In genomic region chr3:107604057-107604802, GRCh38 we compare ENCODE assay signal across 19 cellular contexts.
DNase-seq lines count a peak whose midpoint lies in the region; ATAC-seq, FAIRE-seq and TF ChIP-seq lines count a peak whose summit lies in the region.
"Had no signal": no experiment of that assay in that cellular context is flagged by ENCODE, and none has a peak within 500 bp of the region (broad histone marks: within the 10 kb centered on the region; RNA-seq: fewer than 3 reads in every experiment).

No MANE protein-coding gene starts in this region.

- FAIRE-seq in GM12892 (lab: Jason Lieb, UNC): peak; percentile 58
- FAIRE-seq in HTR-8/SVneo (lab: Jason Lieb, UNC): no peak

- H3K36me3 ChIP-seq in gastrocnemius medialis: no peaks in the 10 kb centered on the region
- H3K36me3 ChIP-seq: adrenal gland, transverse colon had no signal

- H3K27me3 ChIP-seq in gastrocnemius medialis: no peaks in the 10 kb centered on the region
- H3K27me3 ChIP-seq: adrenal gland, SJSA1, transverse colon had no signal

- in situ Hi-C loops in gastrocnemius medialis (cut with MboI; ENCODE audit: low sequenced_read_pairs in 4 of 4): no loop called here

- peaks cover 24 to 25% of the 10 kb centered on the region in 2 donors for H3K4me1 ChIP-seq in gastrocnemius medialis

- H3K4me3 Mint-ChIP-seq in activated T-helper 1 cell treated with anti-CD3 and anti-CD28 coated beads, Interleukin-12 subunit alpha, Interleukin-12 subunit beta, Interleukin-2, Interleukin-4 antibody, amounts not matched to agents 30 ng/mL and 10 ng/mL and 1 ng/mL, durations not matched to agents 14 hours and 24 hours and 36 hours: no peak overlapping the region
- H3K4me3 Mint-ChIP-seq: IgD-negative memory B cell, neural crest cell had no signal

- no peak overlapping the region for H3K27ac Mint-ChIP-seq in activated T-helper 1 cell treated with anti-CD3 and anti-CD28 coated beads, Interleukin-12 subunit alpha, Interleukin-12 subunit beta, Interleukin-2, Interleukin-4 antibody, amounts not matched to agents 30 ng/mL and 10 ng/mL and 1 ng/mL, durations not matched to agents 14 hours and 24 hours and 36 hours
- H3K27ac Mint-ChIP-seq: IgD-negative memory B cell had no signal

- TF ChIP-seq CTCF in foreskin fibroblast (IDR thresholded peaks at IDR 0.05; ENCODE audit: low read depth, low read length) (no peak), gastrocnemius medialis (IDR thresholded peaks at IDR 0.05 in 4 of 5, conservative IDR thresholded peaks at IDR 0.05 in 1 of 5) (no peak)

- H3K36me3 Mint-ChIP-seq in activated T-helper 1 cell treated with anti-CD3 and anti-CD28 coated beads, Interleukin-12 subunit alpha, Interleukin-12 subunit beta, Interleukin-2, Interleukin-4 antibody, amounts not matched to agents 30 ng/mL and 10 ng/mL and 1 ng/mL, durations not matched to agents 14 hours and 24 hours and 36 hours (ENCODE audit: low read depth): peaks cover 16% of the 10 kb centered on the region

- peak; percentile 93 to 97 for ATAC-seq in gastrocnemius medialis
- ATAC-seq in HG02970 (IDR thresholded peaks at IDR 0.05; ENCODE audit: low FRiP score, unreplicated experiment): no peak
- ATAC-seq in HG03442 (IDR thresholded peaks at IDR 0.05; ENCODE audit: unreplicated experiment): no peak
- ATAC-seq: left colon had no signal

- H3K27ac ChIP-seq in gastrocnemius medialis: peak overlapping the region in 2 of 4 donors; percentile 16 to 32
- H3K27ac ChIP-seq: SJSA1, transverse colon, VCaP had no signal

- no peaks in the 10 kb centered on the region for H3K9me3 ChIP-seq in gastrocnemius medialis
- H3K9me3 ChIP-seq: adrenal gland, SJSA1, transverse colon had no signal

- H3K4me3 ChIP-seq in foreskin fibroblast (ENCODE audit: low read depth in 1 of 2, low read length in 2 of 2): no peak overlapping the region
- no peak overlapping the region for H3K4me3 ChIP-seq in gastrocnemius medialis
- H3K4me3 ChIP-seq: adrenal gland, SJSA1, transverse colon had no signal

- peaks cover 9% of the 10 kb centered on the region for H3K9me3 Mint-ChIP-seq in activated T-helper 1 cell treated with anti-CD3 and anti-CD28 coated beads, Interleukin-12 subunit alpha, Interleukin-12 subunit beta, Interleukin-2, Interleukin-4 antibody, amounts not matched to agents 30 ng/mL and 10 ng/mL and 1 ng/mL, durations not matched to agents 14 hours and 24 hours and 36 hours

- TF ChIP-seq POLR2A in GM12892 (IDR thresholded peaks at IDR 0.05; ENCODE audit: low read depth, low read length) (no peak), gastrocnemius medialis (IDR thresholded peaks at IDR 0.05) (no peak)

- intact Hi-C loops in gastrocnemius medialis (cut with DNase I; ENCODE audit: low total_unique reads): no loop called here
- intact Hi-C loops in activated T-helper 1 cell treated with anti-CD3 and anti-CD28 coated beads, Interleukin-12 subunit alpha, Interleukin-12 subunit beta, Interleukin-2, Interleukin-4 antibody, amounts not matched to agents 30 ng/mL and 10 ng/mL and 1 ng/mL, durations not matched to agents 14 hours and 24 hours and 36 hours (cut with micrococcal nuclease): no loop called here

- H3K4me1 Mint-ChIP-seq in activated T-helper 1 cell treated with anti-CD3 and anti-CD28 coated beads, Interleukin-12 subunit alpha, Interleukin-12 subunit beta, Interleukin-2, Interleukin-4 antibody, amounts not matched to agents 30 ng/mL and 10 ng/mL and 1 ng/mL, durations not matched to agents 14 hours and 24 hours and 36 hours (ENCODE audit: low read depth): peaks cover 30% of the 10 kb centered on the region

- H3K27me3 Mint-ChIP-seq in activated T-helper 1 cell treated with anti-CD3 and anti-CD28 coated beads, Interleukin-12 subunit alpha, Interleukin-12 subunit beta, Interleukin-2, Interleukin-4 antibody, amounts not matched to agents 30 ng/mL and 10 ng/mL and 1 ng/mL, durations not matched to agents 14 hours and 24 hours and 36 hours (ENCODE audit: insufficient read depth): no peaks in the 10 kb centered on the region
- H3K27me3 Mint-ChIP-seq: IgD-negative memory B cell had no signal

- no peak for DNase-seq in GM12892 (ENCODE audit: insufficient read length)
- peak; percentile 13 for DNase-seq in RPMI7951 (ENCODE audit: low read depth)
- DNase-seq in foreskin fibroblast: peak; percentile 46 to 72
- no peak for DNase-seq in gastrocnemius medialis
- DNase-seq in HTR-8/SVneo (ENCODE audit: insufficient read length, low spot score): no peak
- no peak for DNase-seq in activated T-helper 1 cell treated with anti-CD3 and anti-CD28 coated beads, Interleukin-12 subunit alpha, Interleukin-12 subunit beta, Interleukin-2, Interleukin-4 antibody, amounts not matched to agents 30 ng/mL and 10 ng/mL and 1 ng/mL, durations not matched to agents 14 hours and 24 hours and 36 hours (ENCODE audit: low spot score)
- DNase-seq: Calu3; effector memory CD4-positive, alpha-beta T cell; head of caudate nucleus; left colon; NCI-H1436; transverse colon had no signal

Comparison
In these comparisons a context has a peak if more than half of its experiments do, and no peak if none do; other contexts are left out.
1. DNase-seq: peak in RPMI7951 (single experiment) and foreskin fibroblast (2 of 2); none in GM12892 (single experiment), gastrocnemius medialis (0 of 2), HTR-8/SVneo (single experiment) and activated T-helper 1 cell treated with anti-CD3 and anti-CD28 coated beads, Interleukin-12 subunit alpha, Interleukin-12 subunit beta, Interleukin-2, Interleukin-4 antibody, amounts not matched to agents 30 ng/mL and 10 ng/mL and 1 ng/mL, durations not matched to agents 14 hours and 24 hours and 36 hours (single experiment).
2. ATAC-seq: peak in gastrocnemius medialis (2 of 2); none in HG02970 (single experiment) and HG03442 (single experiment).